Comparison of ENCODE assay signal across 1 cellular context in genomic region chr12:117119592-117120198, GRCh38.
TF ChIP-seq lines count a peak whose summit lies in the region.

No MANE protein-coding gene starts in this region.

TF ChIP-seq in Ishikawa, 13 proteins besides CTCF, POLR2A, EP300 and RAD21 (continued from another document):
- no peak for TF ChIP-seq REST (IDR thresholded peaks at IDR 0.05; ENCODE audit: low read depth)
